ENCODE assay signal across 18 cellular contexts in genomic region chr9:108622467-108622866, GRCh38.
DNase-seq lines count a peak whose midpoint lies in the region; ATAC-seq and TF ChIP-seq lines count a peak whose summit lies in the region.
"Had no signal": no experiment of that assay in that cellular context is flagged by ENCODE, and none has a peak within 500 bp of the region (broad histone marks: within the 10 kb centered on the region; RNA-seq: fewer than 3 reads in every experiment).

No MANE protein-coding gene starts in this region.

- no peak for TF ChIP-seq CTCF in RWPE1 (conservative IDR thresholded peaks at IDR 0.05; ENCODE audit: low read depth)

- POLR2A ChIA-PET in RWPE1 (lab: Yijun Ruan, JAX; ENCODE audit: low non-redundant PET) = no interaction called here

- no peak overlapping the region for H3K4me3 Mint-ChIP-seq in activated naive CD4-positive, alpha-beta T cell treated with anti-CD3 and anti-CD28 coated beads for 36 hours

- no peaks in the 10 kb centered on the region for H3K4me1 Mint-ChIP-seq in activated naive CD4-positive, alpha-beta T cell treated with anti-CD3 and anti-CD28 coated beads for 36 hours (ENCODE audit: low read depth)

- ATAC-seq in esophagus mucosa = peak; percentile 63
- ATAC-seq in GM19397 (IDR thresholded peaks at IDR 0.05; ENCODE audit: unreplicated experiment) = no peak
- ATAC-seq in HG03442 (IDR thresholded peaks at IDR 0.05; ENCODE audit: unreplicated experiment) = no peak
- ATAC-seq: K562 had no signal

- H3K9me3 Mint-ChIP-seq in activated naive CD4-positive, alpha-beta T cell treated with anti-CD3 and anti-CD28 coated beads for 36 hours = peaks cover 4% of the 10 kb centered on the region

- CTCF ChIA-PET in RWPE1 (lab: Yijun Ruan, JAX) = no interaction called here
- CTCF ChIA-PET in activated naive CD4-positive, alpha-beta T cell treated with anti-CD3 and anti-CD28 coated beads for 36 hours (lab: Charles Lee) = no interaction called here

- H3K27ac Mint-ChIP-seq in activated naive CD4-positive, alpha-beta T cell treated with anti-CD3 and anti-CD28 coated beads for 36 hours = no peak overlapping the region

- intact Hi-C loops in activated naive CD4-positive, alpha-beta T cell treated with anti-CD3 and anti-CD28 coated beads for 36 hours (cut with micrococcal nuclease) = no loop called here

- H3K36me3 Mint-ChIP-seq in activated naive CD4-positive, alpha-beta T cell treated with anti-CD3 and anti-CD28 coated beads for 36 hours (ENCODE audit: low read depth) = no peaks in the 10 kb centered on the region

- DNase-seq in A172 (ENCODE audit: low spot score) (peak; percentile 27), HPDE6-E6E7 (ENCODE audit: extremely low spot score) (peak; percentile 35), RWPE1 (ENCODE audit: low spot score) (peak; percentile 85)
- DNase-seq in activated CD4-positive, alpha-beta T cell treated with anti-CD3 and anti-CD28 coated beads, Interleukin-2, amount 50 U/mL, for 48 hours = no peak
- no peak for DNase-seq in activated naive CD4-positive, alpha-beta T cell treated with anti-CD3 and anti-CD28 coated beads for 36 hours
- DNase-seq: 8988T; activated naive CD4-positive, alpha-beta T cell treated with Interleukin-2 at 50 U/mL for 16 hours; mesendoderm; NCI-H187 treated with DMSO at 0.1 percent for 48 hours; NCI-H774; stimulated activated CD4-positive, alpha-beta T cell treated with anti-CD3 and anti-CD28 coated beads, Interleukin-12 subunit alpha, Interleukin-12 subunit beta, amount 100 ng/mL, for 4 hours; WERI-Rb-1 had no signal

- H3K27me3 Mint-ChIP-seq in activated naive CD4-positive, alpha-beta T cell treated with anti-CD3 and anti-CD28 coated beads for 36 hours (ENCODE audit: low read depth) = peaks cover 3% of the 10 kb centered on the region

- H3K27ac ChIP-seq in RWPE1 = no peak overlapping the region
- H3K27ac ChIP-seq: esophagus muscularis mucosa, thoracic aorta, WERI-Rb-1 had no signal

Comparison
In these comparisons a context has a peak if more than half of its experiments do, and no peak if none do; other contexts are left out.
1. DNase-seq: peak in A172 (single experiment), HPDE6-E6E7 (single experiment) and RWPE1 (single experiment); none in activated CD4-positive, alpha-beta T cell treated with anti-CD3 and anti-CD28 coated beads, Interleukin-2, amount 50 U/mL, for 48 hours (0 of 2) and activated naive CD4-positive, alpha-beta T cell treated with anti-CD3 and anti-CD28 coated beads for 36 hours (single experiment).